In genomic region chr2:224122542-224122941, GRCh38 we compare ENCODE assay signal across 16 cellular contexts.
DNase-seq lines count a peak whose midpoint lies in the region; ATAC-seq, FAIRE-seq and TF ChIP-seq lines count a peak whose summit lies in the region.
"Had no signal": no experiment of that assay in that cellular context is flagged by ENCODE, and none has a peak within 500 bp of the region (broad histone marks: within the 10 kb centered on the region; RNA-seq: fewer than 3 reads in every experiment).

No MANE protein-coding gene starts in this region.

- H4K20me1 ChIP-seq in GM23248 (ENCODE audit: insufficient read depth) (no peaks in the 10 kb centered on the region), keratinocyte (ENCODE audit: control insufficient read depth, extremely low read depth, insufficient read depth, low read length) (no peaks in the 10 kb centered on the region)

- H3K4me2 ChIP-seq in A549 (no peak overlapping the region), GM23248 (ENCODE audit: unreplicated experiment) (peak overlapping the region; percentile 1), keratinocyte (ENCODE audit: control insufficient read depth, extremely low read depth, insufficient read depth, low read depth, low read length) (no peak overlapping the region)

- H3K4me1 ChIP-seq in A549 (no peaks in the 10 kb centered on the region), GM23248 (ENCODE audit: insufficient read depth) (peaks cover 25% of the 10 kb centered on the region), keratinocyte (ENCODE audit: control insufficient read depth, extremely low read depth, insufficient read depth, low read length) (peaks cover 8% of the 10 kb centered on the region)
- H3K4me1 ChIP-seq: Peyer's patch had no signal

- no peaks in the 10 kb centered on the region for H3K9me1 ChIP-seq in keratinocyte (ENCODE audit: control insufficient read depth, extremely low read depth, insufficient read depth, low read length)

- FAIRE-seq in A549 (lab: Jason Lieb, UNC) (no peak), bronchial epithelial cell (lab: Jason Lieb, UNC) (no peak), keratinocyte (lab: Jason Lieb, UNC) (peak; percentile 69)
- FAIRE-seq: K562 had no signal

- TF ChIP-seq POLR2A in A549 (IDR thresholded peaks at IDR 0.05; ENCODE audit: low read length): no peak

- H3K9me3 ChIP-seq in A549 (peaks cover 17% of the 10 kb centered on the region), GM23248 (ENCODE audit: low read depth) (no peaks in the 10 kb centered on the region), keratinocyte (ENCODE audit: control insufficient read depth, low read depth, low read length) (peaks cover 6% of the 10 kb centered on the region)
- H3K9me3 ChIP-seq: Peyer's patch had no signal

- H3K36me3 ChIP-seq in GM23248 (ENCODE audit: low read depth) (no peaks in the 10 kb centered on the region), bronchial epithelial cell (ENCODE audit: control insufficient read depth, insufficient read depth, low read length) (no peaks in the 10 kb centered on the region), keratinocyte (ENCODE audit: control insufficient read depth in 2 of 2, extremely low read depth in 1 of 2, insufficient read depth in 2 of 2, low read length in 2 of 2) (no peaks in the 10 kb centered on the region)
- H3K36me3 ChIP-seq: Peyer's patch had no signal

- H3K27ac ChIP-seq in A549 (no peak overlapping the region), GM23248 (no peak overlapping the region), keratinocyte (ENCODE audit: control insufficient read depth, insufficient read depth, low read length) (no peak overlapping the region)
- H3K27ac ChIP-seq: Peyer's patch had no signal

- TF ChIP-seq RAD21 in A549 (conservative IDR thresholded peaks at IDR 0.05 in 1 of 2, IDR thresholded peaks at IDR 0.05 in 1 of 2): no peak

- no peaks in the 10 kb centered on the region for H3K9me2 ChIP-seq in GM23248 (ENCODE audit: insufficient read depth)

- no peak for TF ChIP-seq EP300 in A549 (IDR thresholded peaks at IDR 0.05)

- dilution Hi-C loops in keratinocyte (cut with MboI; ENCODE audit: extremely low pct_ligation_motif_present, low sequenced_read_pairs): no loop called here

- peaks cover 22% of the 10 kb centered on the region for H3F3A ChIP-seq in GM23248 (ENCODE audit: insufficient read depth)

- CTCF ChIA-PET in A549 (lab: Yijun Ruan, JAX): interaction anchor here (1.1 kb wide), 1 partner anchor 11 kb away, joined by 3 read pairs; no protein-coding TSS in a partner anchor

- H2AFZ ChIP-seq in GM23248 (no peak overlapping the region), keratinocyte (ENCODE audit: control insufficient read depth, low read length) (no peak overlapping the region)

- in situ Hi-C loops in GM23248 (cut with MboI): no loop called here

- TF ChIP-seq CTCF in A549 (IDR thresholded peaks at IDR 0.05): no peak
- no peak for TF ChIP-seq CTCF in bronchial epithelial cell (IDR thresholded peaks at IDR 0.05; ENCODE audit: insufficient read depth, low read length, severe bottlenecking)
- no peak for TF ChIP-seq CTCF in keratinocyte (optimal IDR thresholded peaks at IDR 0.05 in 1 of 3, IDR thresholded peaks at IDR 0.05 in 1 of 3, conservative IDR thresholded peaks at IDR 0.05 in 1 of 3; ENCODE audit: extremely low read depth in 1 of 3, insufficient read depth in 2 of 3, low read length in 3 of 3)

- DNase-seq in A549 (ENCODE audit: low read depth in 1 of 2, low spot score in 1 of 2): no peak
- peak; percentile 56 for DNase-seq in GM23248
- DNase-seq in bronchial epithelial cell (ENCODE audit: low read depth): peak; percentile 81
- DNase-seq in keratinocyte (ENCODE audit: low read depth, low spot score): no peak
- DNase-seq in Ammon's horn (ENCODE audit: low spot score): no peak
- DNase-seq: ACHN; AML-193; CD4-positive, alpha-beta T cell; DMS53; NCI-H524; Peyer's patch; SHP77 treated with DMSO at 0.1 percent for 48 hours had no signal

- H3K79me2 ChIP-seq in GM23248 (ENCODE audit: insufficient read depth) (no peaks in the 10 kb centered on the region), keratinocyte (ENCODE audit: control insufficient read depth, insufficient read depth, low read length) (no peaks in the 10 kb centered on the region)

- H3K27me3 ChIP-seq in GM23248 (replicated peaks; ENCODE audit: insufficient read depth) (no peaks in the 10 kb centered on the region), bronchial epithelial cell (ENCODE audit: control insufficient read depth, insufficient read depth, low read length) (no peaks in the 10 kb centered on the region), keratinocyte (ENCODE audit: control insufficient read depth, extremely low read depth, insufficient read depth, low read length) (no peaks in the 10 kb centered on the region)
- H3K27me3 ChIP-seq: Peyer's patch had no signal

- POLR2A ChIA-PET in A549 (lab: Yijun Ruan, JAX): no interaction called here

- ATAC-seq in A549 (no peak), GM18873 (IDR thresholded peaks at IDR 0.05; ENCODE audit: low FRiP score, unreplicated experiment) (no peak), HG03159 (IDR thresholded peaks at IDR 0.05; ENCODE audit: unreplicated experiment) (no peak), GM21576 (IDR thresholded peaks at IDR 0.05; ENCODE audit: unreplicated experiment) (no peak)
- ATAC-seq: K562 had no signal

- H3K4me3 ChIP-seq in A549 (no peak overlapping the region), GM23248 (no peak overlapping the region), bronchial epithelial cell (ENCODE audit: low read depth, low read length) (no peak overlapping the region), keratinocyte (ENCODE audit: control insufficient read depth in 2 of 3, extremely low read depth in 1 of 3, insufficient read depth in 2 of 3, low read depth in 1 of 3, low read length in 3 of 3) (no peak overlapping the region)
- H3K4me3 ChIP-seq: K562, Peyer's patch had no signal

- no peak overlapping the region for H3K9ac ChIP-seq in GM23248
- H3K9ac ChIP-seq in keratinocyte (ENCODE audit: control insufficient read depth, extremely low read depth, insufficient read depth, low read length): no peak overlapping the region

TF ChIP-seq in A549, 52 proteins besides CTCF, POLR2A, EP300 and RAD21:
- TF ChIP-seq MAFK (IDR thresholded peaks at IDR 0.05; ENCODE audit: partially characterized antibody): peak; percentile 18
- no peak for TF ChIP-seq NFE2L2 (conservative IDR thresholded peaks at IDR 0.05; ENCODE audit: low read length)
TF ChIP-seq in A549: peak in this region for 1.

Comparison
In these comparisons a context has a peak if more than half of its experiments do, and no peak if none do; other contexts are left out.
1. DNase-seq: peak in GM23248 (single experiment) and bronchial epithelial cell (single experiment); none in A549 (0 of 2), keratinocyte (single experiment) and Ammon's horn (single experiment).